Comparison of ENCODE assay signal across 8 cellular contexts in genomic region chr11:64759722-64760719, GRCh38. TPM values are rescaled to one million over a fixed set of nuclear protein-coding genes. Genes with fewer than 3 reads are reported as not detected.
DNase-seq lines count a peak whose midpoint lies in the region; ATAC-seq and TF ChIP-seq lines count a peak whose summit lies in the region.

Gene PYGM (minus strand): TSS chr11:64759974. CDS start chr11:64759898, 76 bp downstream.

- H3K27me3 ChIP-seq in upper lobe of left lung, result no peaks in the 10 kb centered on the region

- no peak for TF ChIP-seq CTCF in upper lobe of left lung (IDR thresholded peaks at IDR 0.05)

- H3K36me3 Mint-ChIP-seq in memory B cell, result peaks cover 11% of the 10 kb centered on the region

- ATAC-seq in memory B cell (ENCODE audit: low read depth) (no peak), upper lobe of left lung (ENCODE audit: low FRiP score in 2 of 2) (peak; percentile 70 to 82), GM19351 (IDR thresholded peaks at IDR 0.05; ENCODE audit: unreplicated experiment) (no peak)

- TF ChIP-seq EP300 in upper lobe of left lung (IDR thresholded peaks at IDR 0.05), result no peak

- H3K4me1 ChIP-seq in upper lobe of left lung, result peaks cover 18 to 35% (median 24%) of the 10 kb centered on the region in 4 donors

- H3K4me3 Mint-ChIP-seq in memory B cell, result peak within 1 kb of the TSS; percentile 24

- H3K9me3 Mint-ChIP-seq in memory B cell, result no peaks in the 10 kb centered on the region

- no peak for TF ChIP-seq POLR2A in upper lobe of left lung (IDR thresholded peaks at IDR 0.05)

- 69 to 72% methylated on average over 17 to 24 of the region's 24 CpGs for WGBS in upper lobe of left lung, 2 donors

- peaks cover 47% of the 10 kb centered on the region for H3K4me1 Mint-ChIP-seq in memory B cell

- H3K27ac Mint-ChIP-seq in memory B cell, result peak within 1 kb of the TSS; percentile 76

- H3K9me3 ChIP-seq in upper lobe of left lung, result no peaks in the 10 kb centered on the region

- peaks cover 8 to 33% (median 27%) of the 10 kb centered on the region in 4 donors for H3K36me3 ChIP-seq in upper lobe of left lung

- H3K4me3 ChIP-seq in upper lobe of left lung, result no peak within 1 kb of the TSS

- DNase-seq in activated effector memory CD4-positive, alpha-beta T cell treated with anti-CD3 and anti-CD28 coated beads, Interleukin-2, amount 50 U/mL, for 16 hours, result peak; percentile 62
- no peak for DNase-seq in activated effector memory CD4-positive, alpha-beta T cell treated with Interleukin-2 at 50 U/mL for 16 hours
- DNase-seq in cerebellum (ENCODE audit: low spot score), result peak; percentile 69
- DNase-seq in memory B cell (ENCODE audit: low spot score in 2 of 2), result no peak
- peak in 1 of 2 donors; percentile 85 for DNase-seq in upper lobe of left lung
- DNase-seq in germinal center (ENCODE audit: low spot score), result no peak
- DNase-seq in glomerular visceral epithelial cell (ENCODE audit: extremely low spot score), result no peak

- H3K27me3 Mint-ChIP-seq in memory B cell, result no peaks in the 10 kb centered on the region

- peak within 1 kb of the TSS in 3 of 4 donors; percentile 20 to 53 (median 46) for H3K27ac ChIP-seq in upper lobe of left lung

RNA-seq across cellular contexts. Expression of gene PYGM, which starts in this region (rescaled TPM):
- total RNA-seq in cerebellum (1.1 TPM), upper lobe of left lung (1 to 10 TPM; 1.0 to 3.7 (median 1.5) TPM)

Comparison
In these comparisons a context has a peak if more than half of its experiments do, and no peak if none do; other contexts are left out.
1. DNase-seq: peak in activated effector memory CD4-positive, alpha-beta T cell treated with anti-CD3 and anti-CD28 coated beads, Interleukin-2, amount 50 U/mL, for 16 hours (single experiment) and cerebellum (single experiment); none in activated effector memory CD4-positive, alpha-beta T cell treated with Interleukin-2 at 50 U/mL for 16 hours (single experiment), memory B cell (0 of 2), germinal center (single experiment) and glomerular visceral epithelial cell (single experiment).
2. ATAC-seq: peak in upper lobe of left lung (2 of 2); none in memory B cell (single experiment) and GM19351 (single experiment).